Comparison of ENCODE assay signal across 28 cellular contexts in genomic region chr9:105039180-105039799, GRCh38.
DNase-seq lines count a peak whose midpoint lies in the region; ATAC-seq and TF ChIP-seq lines count a peak whose summit lies in the region.
"Had no signal": no experiment of that assay in that cellular context is flagged by ENCODE, and none has a peak within 500 bp of the region (broad histone marks: within the 10 kb centered on the region; RNA-seq: fewer than 3 reads in every experiment).

No MANE protein-coding gene starts in this region.

- intact Hi-C loops in OCI-LY7 (cut with micrococcal nuclease; ENCODE audit: unreplicated experiment) (no loop called here), psoas muscle (cut with DNase I) (no loop called here)

- H3K9me3 Mint-ChIP-seq in activated T-cell treated with anti-CD3 and anti-CD28 coated beads, Interleukin-2, amount 50 U/mL, for 4 hours = peaks cover 13% of the 10 kb centered on the region

- H3K9ac ChIP-seq in Karpas-422 (ENCODE audit: low read length) = no peak overlapping the region

- CTCF ChIA-PET in OCI-LY7 (lab: Charles Lee; ENCODE audit: unreplicated experiment) = no interaction called here

- H3K9me2 ChIP-seq in Karpas-422 (replicated peaks; ENCODE audit: insufficient read depth, low read length) = no peaks in the 10 kb centered on the region
- H3K9me2 ChIP-seq in OCI-LY7 (ENCODE audit: insufficient read depth, low read length) = no peaks in the 10 kb centered on the region

- H3K4me3 ChIP-seq in Karpas-422 (ENCODE audit: low read length) (no peak overlapping the region), OCI-LY7 (ENCODE audit: low read depth, low read length, poor library complexity, severe bottlenecking) (no peak overlapping the region), psoas muscle (no peak overlapping the region)
- H3K4me3 ChIP-seq: ascending aorta, SK-N-MC, upper lobe of right lung had no signal

- H3K4me2 ChIP-seq in Karpas-422 (ENCODE audit: low read depth, low read length, poor library complexity, severe bottlenecking) = no peak overlapping the region
- peak overlapping the region; percentile 47 for H3K4me2 ChIP-seq in OCI-LY7 (ENCODE audit: low read length)

- DNase-seq in NCI-H1105 treated with DMSO at 0.1 percent for 48 hours (lab: John Stamatoyannopoulos, UW) (peak; percentile 14), NCI-H1105 (lab: John Stamatoyannopoulos, UW) (no peak), Karpas-422 (peak; percentile 45), OCI-LY7 (ENCODE audit: low spot score) (peak; percentile 70), psoas muscle (no peak), cerebellar cortex (ENCODE audit: low spot score) (no peak), GF-D8 (lab: John Stamatoyannopoulos, UW) (no peak)
- DNase-seq in activated T-cell treated with anti-CD3 and anti-CD28 coated beads, Interleukin-2, amount 50 U/mL, for 4 hours = no peak
- DNase-seq: 8988T; activated CD4-positive, alpha-beta T cell treated with anti-CD3 and anti-CD28 coated beads, Interleukin-2, amount 10 ng/mL, durations not matched to agents 24 days and 14 days; activated naive CD8-positive, alpha-beta T cell treated with anti-CD3 and anti-CD28 coated beads for 36 hours; CD4-positive, CD25-positive, alpha-beta regulatory T cell; glutamatergic neuron; H7; kidney glomerular epithelial cell; NCI-H1092 treated with DMSO at 0.1 percent for 48 hours; NCI-H2029 treated with DMSO at 0.1 percent for 48 hours; NCI-H345; T-helper 2 cell; upper lobe of right lung; WERI-Rb-1 had no signal

- no peaks in the 10 kb centered on the region for H3K4me1 Mint-ChIP-seq in activated T-cell treated with anti-CD3 and anti-CD28 coated beads, Interleukin-2, amount 50 U/mL, for 4 hours (ENCODE audit: low read depth)
- H3K4me1 Mint-ChIP-seq: activated CD4-positive, alpha-beta T cell treated with anti-CD3 and anti-CD28 coated beads, Interleukin-2, amount 10 ng/mL, durations not matched to agents 24 days and 14 days; activated naive CD8-positive, alpha-beta T cell treated with anti-CD3 and anti-CD28 coated beads for 36 hours; central memory CD8-positive, alpha-beta T cell had no signal

- POLR2A ChIA-PET in OCI-LY7 (lab: Charles Lee) = interaction anchor here (0.5 to 0.7 kb wide), 2 partner anchors 112 to 146 kb away, joined by 3 to 5 read pairs; no protein-coding TSS in a partner anchor

- H3K4me3 Mint-ChIP-seq in activated T-cell treated with anti-CD3 and anti-CD28 coated beads, Interleukin-2, amount 50 U/mL, for 4 hours = no peak overlapping the region
- H3K4me3 Mint-ChIP-seq: activated CD4-positive, alpha-beta T cell treated with anti-CD3 and anti-CD28 coated beads, Interleukin-2, amount 10 ng/mL, durations not matched to agents 24 days and 14 days; activated naive CD8-positive, alpha-beta T cell treated with anti-CD3 and anti-CD28 coated beads for 36 hours; activated T-helper 1 cell treated with anti-CD3 and anti-CD28 coated beads, Interleukin-12 subunit alpha, Interleukin-12 subunit beta, Interleukin-2, Interleukin-4 antibody, amounts not matched to agents 30 ng/mL and 10 ng/mL and 1 ng/mL, durations not matched to agents 14 hours and 24 hours and 36 hours; CD4-positive, CD25-positive, alpha-beta regulatory T cell; central memory CD8-positive, alpha-beta T cell had no signal

- H4K20me1 ChIP-seq in Karpas-422 (ENCODE audit: insufficient read depth, low read depth, low read length) = no peaks in the 10 kb centered on the region
- H4K20me1 ChIP-seq in OCI-LY7 (ENCODE audit: insufficient read depth, low read length) = no peaks in the 10 kb centered on the region

- no TSS peak for BruUV-seq in OCI-LY7 (replicated peaks; lab: Mats Ljungman, UMichigan)

- peaks cover 1% of the 10 kb centered on the region for H3K27me3 Mint-ChIP-seq in activated T-cell treated with anti-CD3 and anti-CD28 coated beads, Interleukin-2, amount 50 U/mL, for 4 hours (ENCODE audit: low read depth)
- H3K27me3 Mint-ChIP-seq: progenitor cell of endocrine pancreas had no signal

- H3K9me3 ChIP-seq in Karpas-422 (ENCODE audit: low read length) = no peaks in the 10 kb centered on the region
- no peaks in the 10 kb centered on the region; the same call in 1 of the 2 replicates for H3K9me3 ChIP-seq in OCI-LY7 (ENCODE audit: low read length)
- no peaks in the 10 kb centered on the region for H3K9me3 ChIP-seq in psoas muscle
- H3K9me3 ChIP-seq: ascending aorta, upper lobe of right lung had no signal

- WGBS in psoas muscle, 3 donors = 24 to 36% (median 29%) methylated on average over 3 of the region's 3 CpGs

- no peaks in the 10 kb centered on the region for H3K79me2 ChIP-seq in Karpas-422 (ENCODE audit: low read length)
- H3K79me2 ChIP-seq in OCI-LY7 (ENCODE audit: insufficient read depth, low read depth, low read length) = no peaks in the 10 kb centered on the region

- H3K4me1 ChIP-seq in Karpas-422 (ENCODE audit: low read length) (peaks cover 12% of the 10 kb centered on the region), OCI-LY7 (ENCODE audit: insufficient read depth, low read length, poor library complexity, severe bottlenecking) (peaks cover 16% of the 10 kb centered on the region), psoas muscle (peaks cover 19% of the 10 kb centered on the region)
- H3K4me1 ChIP-seq: ascending aorta, upper lobe of right lung had no signal

- TF ChIP-seq CTCF in OCI-LY7 (conservative IDR thresholded peaks at IDR 0.05; ENCODE audit: low read length) (no peak), psoas muscle (IDR thresholded peaks at IDR 0.05) (no peak)

- H3K27ac ChIP-seq in Karpas-422 (ENCODE audit: low read length) = no peak overlapping the region
- no peak overlapping the region for H3K27ac ChIP-seq in OCI-LY7 (ENCODE audit: low read depth, low read length, poor library complexity, severe bottlenecking)
- peak overlapping the region; percentile 66 for H3K27ac ChIP-seq in psoas muscle
- H3K27ac ChIP-seq: ascending aorta, HL-60, SK-N-MC, upper lobe of right lung, WERI-Rb-1 had no signal

- H2AFZ ChIP-seq in Karpas-422 (ENCODE audit: low read length) (no peak overlapping the region), OCI-LY7 (ENCODE audit: low read length) (peak overlapping the region; percentile 67)

- H3K36me3 Mint-ChIP-seq in activated T-cell treated with anti-CD3 and anti-CD28 coated beads, Interleukin-2, amount 50 U/mL, for 4 hours (ENCODE audit: insufficient read depth) = peaks cover 1% of the 10 kb centered on the region
- H3K36me3 Mint-ChIP-seq: activated naive CD8-positive, alpha-beta T cell treated with anti-CD3 and anti-CD28 coated beads for 36 hours; CD4-positive, CD25-positive, alpha-beta regulatory T cell had no signal

- peak; percentile 56 to 77 (median 75) for ATAC-seq in psoas muscle
- no peak for ATAC-seq in activated T-cell treated with anti-CD3 and anti-CD28 coated beads, Interleukin-2, amount 50 U/mL, for 4 hours
- ATAC-seq: HepG2, upper lobe of right lung had no signal

- H3K27me3 ChIP-seq in Karpas-422 (ENCODE audit: low read length) (no peaks in the 10 kb centered on the region), psoas muscle (ENCODE audit: insufficient read depth in 3 of 3, low read length in 2 of 3) (no peaks in the 10 kb centered on the region)
- H3K27me3 ChIP-seq: ascending aorta, upper lobe of right lung had no signal

- H3K36me3 ChIP-seq in Karpas-422 (ENCODE audit: insufficient read depth, low read length) (no peaks in the 10 kb centered on the region), OCI-LY7 (ENCODE audit: insufficient read depth, low read length) (no peaks in the 10 kb centered on the region), psoas muscle (ENCODE audit: insufficient read depth in 1 of 2, low read depth in 1 of 2) (no peaks in the 10 kb centered on the region)
- H3K36me3 ChIP-seq: ascending aorta, upper lobe of right lung, WERI-Rb-1 had no signal

Comparison
In these comparisons a context has a peak if more than half of its experiments do, and no peak if none do; other contexts are left out.
1. DNase-seq: peak in NCI-H1105 treated with DMSO at 0.1 percent for 48 hours (single experiment), Karpas-422 (single experiment) and OCI-LY7 (single experiment); none in NCI-H1105 (single experiment), psoas muscle (0 of 2), activated T-cell treated with anti-CD3 and anti-CD28 coated beads, Interleukin-2, amount 50 U/mL, for 4 hours (single experiment), cerebellar cortex (single experiment) and GF-D8 (single experiment).
2. ATAC-seq: peak in psoas muscle (4 of 4); none in activated T-cell treated with anti-CD3 and anti-CD28 coated beads, Interleukin-2, amount 50 U/mL, for 4 hours (0 of 2).